15 cellular contexts compared by ENCODE assay signal in the genomic region with DNA sequence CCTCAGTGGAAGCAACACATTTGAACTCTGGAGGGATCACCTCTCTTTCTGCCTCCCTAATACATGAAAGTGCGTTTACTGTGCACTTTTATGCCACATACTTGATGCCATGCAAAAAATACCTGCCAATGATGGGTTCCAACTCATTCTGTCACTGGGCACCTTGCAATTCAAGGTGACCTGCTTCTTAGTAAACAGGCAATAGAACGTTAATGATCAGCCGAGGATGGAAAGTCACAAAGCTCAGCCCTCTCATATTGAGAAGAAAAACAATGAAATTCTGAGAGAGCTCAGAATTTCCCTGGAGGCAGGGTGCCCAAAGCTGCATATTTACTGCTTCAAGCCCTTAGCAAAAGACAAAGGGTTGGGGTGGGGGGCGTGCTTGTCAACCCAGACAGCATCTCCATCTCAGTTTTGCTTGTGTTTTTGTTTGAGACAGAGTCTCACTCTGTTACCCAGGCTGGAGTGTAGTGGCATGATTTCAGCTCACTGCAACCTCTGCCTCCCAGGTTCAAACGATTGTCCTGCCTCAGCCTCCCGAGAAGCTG. TPM values are rescaled to one million over a fixed set of nuclear protein-coding genes. Genes with fewer than 3 reads are reported as not detected.
A peak's percentile ranks its signal among the peaks of the same experiment; 100 is the strongest.
DNase-seq lines count a peak whose midpoint lies in the region; ATAC-seq and TF ChIP-seq lines count a peak whose summit lies in the region.
"Had no signal": no experiment of that assay in that cellular context is flagged by ENCODE, and none has a peak within 500 bp of the region (broad histone marks: within the 10 kb centered on the region; RNA-seq: fewer than 3 reads in every experiment).

No MANE protein-coding gene starts in this region.

- peak overlapping the region; percentile 49 to 90 (median 71) for H3K4me3 Mint-ChIP-seq in CD8-positive, alpha-beta memory T cell
- H3K4me3 Mint-ChIP-seq: stimulated activated naive B cell treated with anti-CD40 and anti-IgM and Interleukin-4, amounts not matched to agents 10 μg/mL and 1 μg/mL and 100 μg/mL, for 72 hours had no signal

- ATAC-seq in gastrocnemius medialis = no peak
- ATAC-seq: left lung had no signal

- H3K27me3 ChIP-seq in CD8-positive, alpha-beta memory T cell (ENCODE audit: insufficient read depth, low read length, poor library complexity, severe bottlenecking) = no peaks in the 10 kb centered on the region
- H3K27me3 ChIP-seq in neutrophil = no peaks in the 10 kb centered on the region
- no peaks in the 10 kb centered on the region for H3K27me3 ChIP-seq in gastrocnemius medialis
- H3K27me3 ChIP-seq: left lung had no signal

- peak overlapping the region; percentile 81 to 100 (median 96) for H3K27ac Mint-ChIP-seq in CD8-positive, alpha-beta memory T cell
- H3K27ac Mint-ChIP-seq: progenitor cell of endocrine pancreas; stimulated activated naive B cell treated with anti-CD40 and anti-IgM and Interleukin-4, amounts not matched to agents 10 μg/mL and 1 μg/mL and 100 μg/mL, for 72 hours had no signal

- TF ChIP-seq POLR2A in gastrocnemius medialis (IDR thresholded peaks at IDR 0.05) = no peak

- in situ Hi-C loops in gastrocnemius medialis (cut with MboI; ENCODE audit: low sequenced_read_pairs in 4 of 4) = no loop called here

- no peak overlapping the region for H3K4me3 ChIP-seq in CD8-positive, alpha-beta memory T cell (ENCODE audit: low read length)
- no peak overlapping the region for H3K4me3 ChIP-seq in neutrophil (ENCODE audit: low read depth in 1 of 2, low read length in 1 of 2)
- no peak overlapping the region for H3K4me3 ChIP-seq in gastrocnemius medialis
- H3K4me3 ChIP-seq: left lung had no signal

- no peaks in the 10 kb centered on the region for H3K9me3 ChIP-seq in CD8-positive, alpha-beta memory T cell (ENCODE audit: low read length)
- H3K9me3 ChIP-seq in neutrophil = no peaks in the 10 kb centered on the region
- H3K9me3 ChIP-seq in gastrocnemius medialis = no peaks in the 10 kb centered on the region
- H3K9me3 ChIP-seq: left lung had no signal

- DNase-seq in CD8-positive, alpha-beta memory T cell = no peak
- DNase-seq in RWPE1 (ENCODE audit: low spot score) (no peak), T-helper 9 cell (no peak), gastrocnemius medialis (no peak), epidermal melanocyte (ENCODE audit: insufficient read length, low spot score) (no peak), NCI-H1417 (lab: John Stamatoyannopoulos, UW) (no peak)
- DNase-seq: glutamatergic neuron; left lung; NCI-H226; OCI-M1; stimulated activated CD4-positive, alpha-beta T cell treated with anti-CD3 and anti-CD28 coated beads, Interleukin-1b, Interleukin-23, amount 100 ng/mL, for 48 hours; stimulated activated naive B cell treated with anti-CD40 and anti-IgM and Interleukin-4, amounts not matched to agents 10 μg/mL and 1 μg/mL and 100 μg/mL, for 72 hours had no signal

- peaks cover 9% of the 10 kb centered on the region for H3K36me3 ChIP-seq in CD8-positive, alpha-beta memory T cell (ENCODE audit: insufficient read depth, low read length)
- H3K36me3 ChIP-seq in neutrophil (peaks cover 94% of the 10 kb centered on the region), gastrocnemius medialis (no peaks in the 10 kb centered on the region)

- peak overlapping the region; percentile 35 for H3K27ac ChIP-seq in CD8-positive, alpha-beta memory T cell (ENCODE audit: low read depth, low read length)
- peak overlapping the region; percentile 73 for H3K27ac ChIP-seq in RWPE1
- peak overlapping the region; percentile 44 for H3K27ac ChIP-seq in cingulate gyrus (ENCODE audit: low read depth, low read length)
- peak overlapping the region; percentile 60 for H3K27ac ChIP-seq in neutrophil
- peak overlapping the region in 1 of 4 donors; percentile 51 for H3K27ac ChIP-seq in gastrocnemius medialis

- CTCF ChIA-PET in CD8-positive, alpha-beta memory T cell (lab: Charles Lee) = interaction anchor here (1.0 to 1.8 kb wide), 3 partner anchors 22 to 152 kb away, joined by 4 to 5 read pairs (median 4); no protein-coding TSS in a partner anchor
- CTCF ChIA-PET in RWPE1 (lab: Yijun Ruan, JAX) = no interaction called here

- POLR2A ChIA-PET in CD8-positive, alpha-beta memory T cell (lab: Charles Lee) = interaction anchor here (0.6 to 0.9 kb wide), 2 partner anchors 50 to 58 kb away, joined by 3 read pairs; no protein-coding TSS in a partner anchor
- POLR2A ChIA-PET in RWPE1 (lab: Yijun Ruan, JAX; ENCODE audit: low non-redundant PET) = interaction anchor here (0.7 kb wide), 1 partner anchor 63 kb away, joined by 4 read pairs; no protein-coding TSS in a partner anchor

- no peaks in the 10 kb centered on the region for H3K9me3 Mint-ChIP-seq in CD8-positive, alpha-beta memory T cell
- H3K9me3 Mint-ChIP-seq: stimulated activated naive B cell treated with anti-CD40 and anti-IgM and Interleukin-4, amounts not matched to agents 10 μg/mL and 1 μg/mL and 100 μg/mL, for 72 hours had no signal

- H3K4me1 Mint-ChIP-seq in CD8-positive, alpha-beta memory T cell = peaks cover 69 to 90% (median 85%) of the 10 kb centered on the region in 3 donors

- peaks cover 9 to 48% (median 14%) of the 10 kb centered on the region in 3 donors for H3K36me3 Mint-ChIP-seq in CD8-positive, alpha-beta memory T cell

- H3K4me1 ChIP-seq in CD8-positive, alpha-beta memory T cell (ENCODE audit: insufficient read depth, low read length) = peaks cover 74% of the 10 kb centered on the region
- H3K4me1 ChIP-seq in neutrophil (ENCODE audit: control insufficient read depth in 1 of 2, insufficient read depth in 1 of 2, low read depth in 1 of 2, low read length in 1 of 2) (peaks cover 52 to 82% of the 10 kb centered on the region in 2 experiments), gastrocnemius medialis (peaks cover 0 to 3% of the 10 kb centered on the region in 2 donors)

- TF ChIP-seq CTCF in RWPE1 (conservative IDR thresholded peaks at IDR 0.05; ENCODE audit: low read depth) (no peak), neutrophil (IDR thresholded peaks at IDR 0.05) (no peak), gastrocnemius medialis (IDR thresholded peaks at IDR 0.05 in 4 of 5, conservative IDR thresholded peaks at IDR 0.05 in 1 of 5) (no peak)

- H3K27me3 Mint-ChIP-seq in CD8-positive, alpha-beta memory T cell = peaks cover 0 to 3% of the 10 kb centered on the region in 2 donors
- H3K27me3 Mint-ChIP-seq: progenitor cell of endocrine pancreas; stimulated activated naive B cell treated with anti-CD40 and anti-IgM and Interleukin-4, amounts not matched to agents 10 μg/mL and 1 μg/mL and 100 μg/mL, for 72 hours had no signal

- intact Hi-C loops in gastrocnemius medialis (cut with DNase I; ENCODE audit: low total_unique reads) = no loop called here

RNA-seq across cellular contexts. Expression of a gene that starts 23.2 kb away (rescaled TPM):
- total RNA-seq in CD8-positive, alpha-beta memory T cell = 100 to 1,000 TPM; 199 to 201 TPM
- polyA plus RNA-seq in CD8-positive, alpha-beta memory T cell = 629 TPM
- total RNA-seq in gastrocnemius medialis = 10 to 100 TPM; 11.2 to 30.1 (median 19.4) TPM

Comparison
In these comparisons a context has a peak if more than half of its experiments do, and no peak if none do; other contexts are left out.
1. RNA of a gene that starts 23.2 kb away (total RNA-seq): 199 to 201 TPM in CD8-positive, alpha-beta memory T cell; 11.2 to 30.1 TPM in gastrocnemius medialis; every median in the first group is over 4 times any median in the second.